Comparison of ENCODE assay signal across 20 cellular contexts in genomic region chr12:43028826-43029225, GRCh38.
"Had no signal": no experiment of that assay in that cellular context is flagged by ENCODE, and none has a peak within 500 bp of the region (broad histone marks: within the 10 kb centered on the region; RNA-seq: fewer than 3 reads in every experiment).

No MANE protein-coding gene starts in this region.

- H3K4me1 ChIP-seq: adrenal gland, body of pancreas, right atrium auricular region, tibial nerve, vagina had no signal

- H3K27me3 ChIP-seq: adrenal gland, body of pancreas, right atrium auricular region, tibial nerve, vagina had no signal

- H3K4me3 Mint-ChIP-seq: activated CD8-positive, alpha-beta T cell treated with anti-CD3 and anti-CD28 coated beads, Interleukin-2, amount 10 ng/mL, durations not matched to agents 7 days and 5 days; activated naive CD4-positive, alpha-beta T cell treated with anti-CD3 and anti-CD28 coated beads for 36 hours; activated T-helper 17 cell treated with anti-CD3 and anti-CD28 coated beads, Interleukin-2, amount 50 U/mL, for 72 hours; central memory CD8-positive, alpha-beta T cell; naive B cell; stimulated activated effector memory CD8-positive, alpha-beta T cell treated with anti-CD3 and anti-CD28 coated beads, Interleukin-12 subunit alpha, Interleukin-12 subunit beta, amount 100 ng/mL, for 72 hours; T-helper 2 cell treated with Interferon-gamma antibody and Interleukin-4, amounts not matched to agents 5 μg/mL and 100 μg/mL, for 36 hours had no signal

- H3K4me3 ChIP-seq: adrenal gland, body of pancreas, lung, right atrium auricular region, skin epidermis, tibial nerve, vagina had no signal

- H3K36me3 ChIP-seq: adrenal gland, right atrium auricular region, tibial nerve, vagina, WERI-Rb-1 had no signal

- H3K27ac Mint-ChIP-seq: activated CD8-positive, alpha-beta T cell treated with anti-CD3 and anti-CD28 coated beads, Interleukin-2, amount 10 ng/mL, durations not matched to agents 7 days and 5 days; activated naive CD4-positive, alpha-beta T cell treated with anti-CD3 and anti-CD28 coated beads for 36 hours; activated T-helper 17 cell treated with anti-CD3 and anti-CD28 coated beads, Interleukin-2, amount 50 U/mL, for 72 hours; stimulated activated effector memory CD8-positive, alpha-beta T cell treated with anti-CD3 and anti-CD28 coated beads, Interleukin-12 subunit alpha, Interleukin-12 subunit beta, amount 100 ng/mL, for 72 hours; T-helper 2 cell treated with Interferon-gamma antibody and Interleukin-4, amounts not matched to agents 5 μg/mL and 100 μg/mL, for 36 hours had no signal

- DNase-seq: activated CD4-positive, alpha-beta T cell treated with anti-CD3 and anti-CD28 coated beads for 4 hours; activated CD8-positive, alpha-beta memory T cell treated with anti-CD3 and anti-CD28 coated beads, Interleukin-2, amount 50 U/mL, for 48 hours; activated CD8-positive, alpha-beta T cell treated with anti-CD3 and anti-CD28 coated beads, Interleukin-2, amount 10 ng/mL, durations not matched to agents 7 days and 5 days; activated naive CD4-positive, alpha-beta T cell treated with anti-CD3 and anti-CD28 coated beads for 36 hours; adrenal gland; body of pancreas; dermis blood vessel endothelial cell; erythroblast; hippocampal formation; naive B cell; WERI-Rb-1 had no signal

- H3K4me1 Mint-ChIP-seq: activated T-helper 17 cell treated with anti-CD3 and anti-CD28 coated beads, Interleukin-2, amount 50 U/mL, for 72 hours; central memory CD8-positive, alpha-beta T cell; naive B cell; stimulated activated effector memory CD8-positive, alpha-beta T cell treated with anti-CD3 and anti-CD28 coated beads, Interleukin-12 subunit alpha, Interleukin-12 subunit beta, amount 100 ng/mL, for 72 hours had no signal

- H3K9me3 ChIP-seq: adrenal gland had no signal

- H3K36me3 Mint-ChIP-seq: naive B cell; stimulated activated effector memory CD8-positive, alpha-beta T cell treated with anti-CD3 and anti-CD28 coated beads, Interleukin-12 subunit alpha, Interleukin-12 subunit beta, amount 100 ng/mL, for 72 hours had no signal

- H3K27me3 Mint-ChIP-seq: activated T-helper 17 cell treated with anti-CD3 and anti-CD28 coated beads, Interleukin-2, amount 50 U/mL, for 72 hours; central memory CD8-positive, alpha-beta T cell had no signal

- H3K27ac ChIP-seq: adrenal gland, body of pancreas, right atrium auricular region, skin epidermis, tibial nerve, vagina, WERI-Rb-1 had no signal

- ATAC-seq: activated CD8-positive, alpha-beta T cell treated with anti-CD3 and anti-CD28 coated beads, Interleukin-2, amount 10 ng/mL, durations not matched to agents 7 days and 5 days; activated T-helper 17 cell treated with anti-CD3 and anti-CD28 coated beads, Interleukin-2, amount 50 U/mL, for 72 hours; body of pancreas; stimulated activated effector memory CD8-positive, alpha-beta T cell treated with anti-CD3 and anti-CD28 coated beads, Interleukin-12 subunit alpha, Interleukin-12 subunit beta, amount 100 ng/mL, for 72 hours had no signal
